ENCODE assay signal across 27 cellular contexts in genomic region chr6:1437553-1438406, GRCh38. TPM values are rescaled to one million over a fixed set of nuclear protein-coding genes. Genes with fewer than 3 reads are reported as not detected.
"Had no signal": no experiment of that assay in that cellular context is flagged by ENCODE, and none has a peak within 500 bp of the region (broad histone marks: within the 10 kb centered on the region; RNA-seq: fewer than 3 reads in every experiment).

No MANE protein-coding gene starts in this region.

- H3K27ac Mint-ChIP-seq: activated naive CD4-positive, alpha-beta T cell treated with anti-CD3 and anti-CD28 coated beads for 36 hours; activated naive CD8-positive, alpha-beta T cell treated with anti-CD3 and anti-CD28 coated beads, Interleukin-2, amount 10 ng/mL, durations not matched to agents 7 days and 5 days; naive thymus-derived CD8-positive, alpha-beta T cell; T-helper 1 cell treated with Interleukin-12 subunit alpha and Interleukin-12 subunit beta and Interleukin-4 antibody, amounts not matched to agents 30 μg/mL and 1 μg/mL, for 36 hours had no signal

- H3K9me3 Mint-ChIP-seq: activated naive CD4-positive, alpha-beta T cell treated with anti-CD3 and anti-CD28 coated beads for 36 hours; neural crest cell had no signal

- H3K27me3 ChIP-seq: upper lobe of left lung had no signal

- H3K36me3 ChIP-seq: esophagus muscularis mucosa, thoracic aorta, upper lobe of left lung, WERI-Rb-1 had no signal

- H3K4me3 Mint-ChIP-seq: activated naive CD4-positive, alpha-beta T cell treated with anti-CD3 and anti-CD28 coated beads for 36 hours; activated naive CD8-positive, alpha-beta T cell treated with anti-CD3 and anti-CD28 coated beads, Interleukin-2, amount 10 ng/mL, durations not matched to agents 7 days and 5 days; naive thymus-derived CD8-positive, alpha-beta T cell; neural crest cell; T-helper 1 cell treated with Interleukin-12 subunit alpha and Interleukin-12 subunit beta and Interleukin-4 antibody, amounts not matched to agents 30 μg/mL and 1 μg/mL, for 36 hours had no signal

- H3K4me3 ChIP-seq: esophagus muscularis mucosa, hepatocyte, skin epidermis, thoracic aorta, upper lobe of left lung had no signal

- H3K4me1 Mint-ChIP-seq: activated naive CD8-positive, alpha-beta T cell treated with anti-CD3 and anti-CD28 coated beads, Interleukin-2, amount 10 ng/mL, durations not matched to agents 7 days and 5 days; neural crest cell had no signal

- FAIRE-seq: kidney had no signal

- DNase-seq: activated CD4-positive, alpha-beta T cell treated with anti-CD3 and anti-CD28 coated beads for 48 hours; activated CD4-positive, alpha-beta T cell treated with anti-CD3 and anti-CD28 coated beads, Interleukin-2, amount 50 U/mL, for 48 hours; activated CD8-positive, alpha-beta memory T cell treated with anti-CD3 and anti-CD28 coated beads for 24 hours; activated naive CD4-positive, alpha-beta T cell treated with anti-CD3 and anti-CD28 coated beads for 36 hours; activated naive CD8-positive, alpha-beta T cell treated with anti-CD3 and anti-CD28 coated beads, Interleukin-2, amount 10 ng/mL, durations not matched to agents 7 days and 5 days; amniotic stem cell; foreskin melanocyte; kidney; left colon; midbrain; naive thymus-derived CD8-positive, alpha-beta T cell; occipital lobe; stimulated activated CD4-positive, alpha-beta T cell treated with anti-CD3 and anti-CD28 coated beads, Interleukin-12 subunit alpha, Interleukin-12 subunit beta, amount 100 ng/mL, for 4 hours; stimulated activated CD4-positive, alpha-beta T cell treated with anti-CD3 and anti-CD28 coated beads, Interleukin-4, amount 100 ng/mL, for 1 hour; stimulated activated naive CD8-positive, alpha-beta T cell treated with anti-CD3 and anti-CD28 coated beads, Interleukin-15, Interleukin-2, amounts not matched to agents 100 U/mL and 50 U/mL, for 24 hours; SW 1271; T-helper 9 cell; WERI-Rb-1 had no signal

- H3K4me1 ChIP-seq: upper lobe of left lung had no signal

- H3K27ac ChIP-seq: esophagus muscularis mucosa, hepatocyte, skin epidermis, thoracic aorta, upper lobe of left lung, WERI-Rb-1 had no signal

- H3K4me2 ChIP-seq: hepatocyte had no signal

- ATAC-seq: activated CD4-positive, CD25-positive, alpha-beta regulatory T cell treated with anti-CD3 and anti-CD28 coated beads, Interleukin-2, amount 50 U/mL, for 24 hours; left colon; naive thymus-derived CD8-positive, alpha-beta T cell; sciatic nerve had no signal

- H3K36me3 Mint-ChIP-seq: activated naive CD8-positive, alpha-beta T cell treated with anti-CD3 and anti-CD28 coated beads, Interleukin-2, amount 10 ng/mL, durations not matched to agents 7 days and 5 days; naive thymus-derived CD8-positive, alpha-beta T cell had no signal

- H3K79me2 ChIP-seq: hepatocyte had no signal

- H3K9me3 ChIP-seq: esophagus muscularis mucosa, thoracic aorta, upper lobe of left lung had no signal

- H2AFZ ChIP-seq: hepatocyte had no signal

RNA-seq across cellular contexts. Expression of gene FOXF2, which starts 48.4 kb away (rescaled TPM):
- total RNA-seq: activated naive CD4-positive, alpha-beta T cell treated with anti-CD3 and anti-CD28 coated beads for 36 hours; activated naive CD8-positive, alpha-beta T cell treated with anti-CD3 and anti-CD28 coated beads, Interleukin-2, amount 10 ng/mL, durations not matched to agents 7 days and 5 days; naive thymus-derived CD8-positive, alpha-beta T cell; neural crest cell had no signal
